ENCODE assay signal across 1 cellular context in genomic region chr20:5092765-5093339, GRCh38.
TF ChIP-seq lines count a peak whose summit lies in the region.

No MANE protein-coding gene starts in this region.

TF ChIP-seq in GM23338, 12 proteins besides CTCF, POLR2A, EP300 and RAD21 (continued from another document):
- TF ChIP-seq, protein P1, sequence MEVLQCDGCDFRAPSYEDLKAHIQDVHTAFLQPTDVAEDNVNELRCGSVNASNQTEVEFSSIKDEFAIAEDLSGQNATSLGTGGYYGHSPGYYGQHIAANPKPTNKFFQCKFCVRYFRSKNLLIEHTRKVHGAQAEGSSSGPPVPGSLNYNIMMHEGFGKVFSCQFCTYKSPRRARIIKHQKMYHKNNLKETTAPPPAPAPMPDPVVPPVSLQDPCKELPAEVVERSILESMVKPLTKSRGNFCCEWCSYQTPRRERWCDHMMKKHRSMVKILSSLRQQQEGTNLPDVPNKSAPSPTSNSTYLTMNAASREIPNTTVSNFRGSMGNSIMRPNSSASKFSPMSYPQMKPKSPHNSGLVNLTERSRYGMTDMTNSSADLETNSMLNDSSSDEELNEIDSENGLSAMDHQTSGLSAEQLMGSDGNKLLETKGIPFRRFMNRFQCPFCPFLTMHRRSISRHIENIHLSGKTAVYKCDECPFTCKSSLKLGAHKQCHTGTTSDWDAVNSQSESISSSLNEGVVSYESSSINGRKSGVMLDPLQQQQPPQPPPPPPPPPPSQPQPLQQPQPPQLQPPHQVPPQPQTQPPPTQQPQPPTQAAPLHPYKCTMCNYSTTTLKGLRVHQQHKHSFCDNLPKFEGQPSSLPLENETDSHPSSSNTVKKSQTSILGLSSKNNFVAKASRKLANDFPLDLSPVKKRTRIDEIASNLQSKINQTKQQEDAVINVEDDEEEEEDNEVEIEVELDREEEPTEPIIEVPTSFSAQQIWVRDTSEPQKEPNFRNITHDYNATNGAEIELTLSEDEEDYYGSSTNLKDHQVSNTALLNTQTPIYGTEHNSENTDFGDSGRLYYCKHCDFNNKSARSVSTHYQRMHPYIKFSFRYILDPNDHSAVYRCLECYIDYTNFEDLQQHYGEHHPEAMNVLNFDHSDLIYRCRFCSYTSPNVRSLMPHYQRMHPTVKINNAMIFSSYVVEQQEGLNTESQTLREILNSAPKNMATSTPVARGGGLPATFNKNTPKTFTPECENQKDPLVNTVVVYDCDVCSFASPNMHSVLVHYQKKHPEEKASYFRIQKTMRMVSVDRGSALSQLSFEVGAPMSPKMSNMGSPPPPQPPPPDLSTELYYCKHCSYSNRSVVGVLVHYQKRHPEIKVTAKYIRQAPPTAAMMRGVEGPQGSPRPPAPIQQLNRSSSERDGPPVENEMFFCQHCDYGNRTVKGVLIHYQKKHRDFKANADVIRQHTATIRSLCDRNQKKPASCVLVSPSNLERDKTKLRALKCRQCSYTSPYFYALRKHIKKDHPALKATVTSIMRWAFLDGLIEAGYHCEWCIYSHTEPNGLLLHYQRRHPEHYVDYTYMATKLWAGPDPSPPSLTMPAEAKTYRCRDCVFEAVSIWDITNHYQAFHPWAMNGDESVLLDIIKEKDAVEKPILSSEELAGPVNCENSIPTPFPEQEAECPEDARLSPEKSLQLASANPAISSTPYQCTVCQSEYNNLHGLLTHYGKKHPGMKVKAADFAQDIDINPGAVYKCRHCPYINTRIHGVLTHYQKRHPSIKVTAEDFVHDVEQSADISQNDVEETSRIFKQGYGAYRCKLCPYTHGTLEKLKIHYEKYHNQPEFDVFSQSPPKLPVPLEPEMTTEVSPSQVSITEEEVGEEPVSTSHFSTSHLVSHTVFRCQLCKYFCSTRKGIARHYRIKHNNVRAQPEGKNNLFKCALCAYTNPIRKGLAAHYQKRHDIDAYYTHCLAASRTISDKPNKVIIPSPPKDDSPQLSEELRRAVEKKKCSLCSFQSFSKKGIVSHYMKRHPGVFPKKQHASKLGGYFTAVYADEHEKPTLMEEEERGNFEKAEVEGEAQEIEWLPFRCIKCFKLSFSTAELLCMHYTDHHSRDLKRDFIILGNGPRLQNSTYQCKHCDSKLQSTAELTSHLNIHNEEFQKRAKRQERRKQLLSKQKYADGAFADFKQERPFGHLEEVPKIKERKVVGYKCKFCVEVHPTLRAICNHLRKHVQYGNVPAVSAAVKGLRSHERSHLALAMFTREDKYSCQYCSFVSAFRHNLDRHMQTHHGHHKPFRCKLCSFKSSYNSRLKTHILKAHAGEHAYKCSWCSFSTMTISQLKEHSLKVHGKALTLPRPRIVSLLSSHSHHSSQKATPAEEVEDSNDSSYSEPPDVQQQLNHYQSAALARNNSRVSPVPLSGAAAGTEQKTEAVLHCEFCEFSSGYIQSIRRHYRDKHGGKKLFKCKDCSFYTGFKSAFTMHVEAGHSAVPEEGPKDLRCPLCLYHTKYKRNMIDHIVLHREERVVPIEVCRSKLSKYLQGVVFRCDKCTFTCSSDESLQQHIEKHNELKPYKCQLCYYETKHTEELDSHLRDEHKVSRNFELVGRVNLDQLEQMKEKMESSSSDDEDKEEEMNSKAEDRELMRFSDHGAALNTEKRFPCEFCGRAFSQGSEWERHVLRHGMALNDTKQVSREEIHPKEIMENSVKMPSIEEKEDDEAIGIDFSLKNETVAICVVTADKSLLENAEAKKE (CRISPR knock-in tag; IDR thresholded peaks at IDR 0.05), result no peak
- no peak for TF ChIP-seq EZH2 (IDR thresholded peaks at IDR 0.05; ENCODE audit: low read depth, unreplicated experiment)
- no peak for TF ChIP-seq CREB1 (CRISPR knock-in tag; IDR thresholded peaks at IDR 0.05; ENCODE audit: low read depth)
- TF ChIP-seq, protein P2, sequence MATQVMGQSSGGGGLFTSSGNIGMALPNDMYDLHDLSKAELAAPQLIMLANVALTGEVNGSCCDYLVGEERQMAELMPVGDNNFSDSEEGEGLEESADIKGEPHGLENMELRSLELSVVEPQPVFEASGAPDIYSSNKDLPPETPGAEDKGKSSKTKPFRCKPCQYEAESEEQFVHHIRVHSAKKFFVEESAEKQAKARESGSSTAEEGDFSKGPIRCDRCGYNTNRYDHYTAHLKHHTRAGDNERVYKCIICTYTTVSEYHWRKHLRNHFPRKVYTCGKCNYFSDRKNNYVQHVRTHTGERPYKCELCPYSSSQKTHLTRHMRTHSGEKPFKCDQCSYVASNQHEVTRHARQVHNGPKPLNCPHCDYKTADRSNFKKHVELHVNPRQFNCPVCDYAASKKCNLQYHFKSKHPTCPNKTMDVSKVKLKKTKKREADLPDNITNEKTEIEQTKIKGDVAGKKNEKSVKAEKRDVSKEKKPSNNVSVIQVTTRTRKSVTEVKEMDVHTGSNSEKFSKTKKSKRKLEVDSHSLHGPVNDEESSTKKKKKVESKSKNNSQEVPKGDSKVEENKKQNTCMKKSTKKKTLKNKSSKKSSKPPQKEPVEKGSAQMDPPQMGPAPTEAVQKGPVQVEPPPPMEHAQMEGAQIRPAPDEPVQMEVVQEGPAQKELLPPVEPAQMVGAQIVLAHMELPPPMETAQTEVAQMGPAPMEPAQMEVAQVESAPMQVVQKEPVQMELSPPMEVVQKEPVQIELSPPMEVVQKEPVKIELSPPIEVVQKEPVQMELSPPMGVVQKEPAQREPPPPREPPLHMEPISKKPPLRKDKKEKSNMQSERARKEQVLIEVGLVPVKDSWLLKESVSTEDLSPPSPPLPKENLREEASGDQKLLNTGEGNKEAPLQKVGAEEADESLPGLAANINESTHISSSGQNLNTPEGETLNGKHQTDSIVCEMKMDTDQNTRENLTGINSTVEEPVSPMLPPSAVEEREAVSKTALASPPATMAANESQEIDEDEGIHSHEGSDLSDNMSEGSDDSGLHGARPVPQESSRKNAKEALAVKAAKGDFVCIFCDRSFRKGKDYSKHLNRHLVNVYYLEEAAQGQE (IDR thresholded peaks at IDR 0.05; ENCODE audit: unreplicated experiment), result no peak
- TF ChIP-seq NANOG (IDR thresholded peaks at IDR 0.05; ENCODE audit: borderline replicate concordance), result no peak
